Comparison of ENCODE assay signal across 20 cellular contexts in the genomic region with DNA sequence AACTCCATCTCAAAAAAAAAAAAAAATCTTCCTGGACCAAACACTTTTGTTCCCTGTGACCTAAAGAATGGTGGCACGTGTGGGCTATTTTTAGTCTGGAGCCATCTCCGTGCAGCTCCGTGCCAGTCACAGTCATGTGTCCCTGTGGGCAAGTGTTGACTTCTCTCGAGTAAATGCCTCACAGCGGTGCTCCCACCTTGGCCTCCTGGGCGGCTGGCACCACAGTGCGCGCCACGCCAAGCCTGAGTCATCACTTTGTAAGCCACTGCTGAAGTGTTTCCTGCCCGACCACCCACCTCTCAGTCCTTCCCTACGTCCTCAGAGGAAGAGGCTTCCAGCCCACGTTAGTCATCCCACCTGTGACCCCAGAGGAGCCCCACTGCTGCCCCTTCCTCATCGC. TPM values are rescaled to one million over a fixed set of nuclear protein-coding genes. Genes with fewer than 3 reads are reported as not detected.
DNase-seq lines count a peak whose midpoint lies in the region; ATAC-seq and TF ChIP-seq lines count a peak whose summit lies in the region.
"Had no signal": no experiment of that assay in that cellular context is flagged by ENCODE, and none has a peak within 500 bp of the region (broad histone marks: within the 10 kb centered on the region; RNA-seq: fewer than 3 reads in every experiment).

No MANE protein-coding gene starts in this region.

- H3K18ac ChIP-seq in mesenchymal stem cell (ENCODE audit: low read depth in 1 of 2, low read length in 2 of 2): no peak overlapping the region

- no peaks in the 10 kb centered on the region for H3K9me3 Mint-ChIP-seq in nephron progenitor cell
- H3K9me3 Mint-ChIP-seq in stimulated activated naive B cell treated with anti-CD40 and anti-IgM and Interleukin-4, amounts not matched to agents 10 μg/mL and 1 μg/mL and 100 μg/mL, for 72 hours: no peaks in the 10 kb centered on the region
- H3K9me3 Mint-ChIP-seq: mesothelial cell of epicardium had no signal

- H4K20me1 ChIP-seq in BLaER1: peaks cover 88% of the 10 kb centered on the region

- 52% methylated on average over 13 of the region's 13 CpGs for WGBS in mesenchymal stem cell

- H3K4me2 ChIP-seq in BLaER1: peak overlapping the region; percentile 15; the same call in 1 of the 2 replicates
- no peak overlapping the region for H3K4me2 ChIP-seq in mesenchymal stem cell (ENCODE audit: low read length, poor library complexity, severe bottlenecking)

- H3K14ac ChIP-seq in mesenchymal stem cell (ENCODE audit: low read length in 2 of 2): no peak overlapping the region

- peaks cover 12% of the 10 kb centered on the region for H3K4me1 Mint-ChIP-seq in nephron progenitor cell
- peaks cover 12 to 29% of the 10 kb centered on the region in 2 donors for H3K4me1 Mint-ChIP-seq in stimulated activated naive B cell treated with anti-CD40 and anti-IgM and Interleukin-4, amounts not matched to agents 10 μg/mL and 1 μg/mL and 100 μg/mL, for 72 hours
- H3K4me1 Mint-ChIP-seq: mesothelial cell of epicardium had no signal

- H2BK5ac ChIP-seq in mesenchymal stem cell (ENCODE audit: low read depth, low read length, poor library complexity, severe bottlenecking): no peak overlapping the region

- no peak for TF ChIP-seq CTCF in nephron progenitor cell (IDR thresholded peaks at IDR 0.05)

- peaks cover 17% of the 10 kb centered on the region for H3K79me1 ChIP-seq in mesenchymal stem cell (replicated peaks; ENCODE audit: low read length, poor library complexity, severe bottlenecking)

- H3K27me3 ChIP-seq in BLaER1 (no peaks in the 10 kb centered on the region), mesenchymal stem cell (ENCODE audit: control insufficient read depth in 1 of 2, insufficient read depth in 1 of 2, low read length in 2 of 2) (no peaks in the 10 kb centered on the region)
- H3K27me3 ChIP-seq: ovary had no signal

- no peaks in the 10 kb centered on the region for H3K9me3 ChIP-seq in BLaER1
- H3K9me3 ChIP-seq in mesenchymal stem cell (ENCODE audit: control insufficient read depth, low read length): no peaks in the 10 kb centered on the region
- H3K9me3 ChIP-seq: ovary had no signal

- H2BK12ac ChIP-seq in mesenchymal stem cell (ENCODE audit: low read length in 2 of 2): no peak overlapping the region

- no peak overlapping the region for H2BK15ac ChIP-seq in mesenchymal stem cell (ENCODE audit: low read depth, poor library complexity, severe bottlenecking)

- no peak overlapping the region for H3K27ac Mint-ChIP-seq in nephron progenitor cell
- no peak overlapping the region for H3K27ac Mint-ChIP-seq in stimulated activated naive B cell treated with anti-CD40 and anti-IgM and Interleukin-4, amounts not matched to agents 10 μg/mL and 1 μg/mL and 100 μg/mL, for 72 hours
- H3K27ac Mint-ChIP-seq: mesothelial cell of epicardium had no signal

- no peak overlapping the region for H3K4ac ChIP-seq in mesenchymal stem cell (ENCODE audit: low read depth in 1 of 2, low read length in 2 of 2)

- no peaks in the 10 kb centered on the region for H3K27me3 Mint-ChIP-seq in nephron progenitor cell (ENCODE audit: low read depth, poor library complexity)
- no peaks in the 10 kb centered on the region for H3K27me3 Mint-ChIP-seq in stimulated activated naive B cell treated with anti-CD40 and anti-IgM and Interleukin-4, amounts not matched to agents 10 μg/mL and 1 μg/mL and 100 μg/mL, for 72 hours

- DNase-seq in LHCN-M2 (ENCODE audit: low read depth) (peak; percentile 49), amniotic epithelial cell (ENCODE audit: low read depth) (peak; percentile 67), mesenchymal stem cell (peak; percentile 3), nephron progenitor cell (no peak), NOMO-1 treated with dmso at 0.1 percent for 144 hours (lab: John Stamatoyannopoulos, UW; ENCODE audit: unreplicated experiment) (no peak)
- DNase-seq in stimulated activated naive B cell treated with anti-CD40 and anti-IgM and Interleukin-4, amounts not matched to agents 10 μg/mL and 1 μg/mL and 100 μg/mL, for 72 hours: no peak
- DNase-seq: AML-193; DMS53; KG1; NCI-H2029 treated with DMSO at 0.1 percent for 48 hours; NK-92 treated with Interleukin-12 subunit alpha and Interleukin-12 subunit beta, amount 100 ng/mL, for 24 hours; ovary; stimulated activated CD4-positive, alpha-beta T cell treated with anti-CD3 and anti-CD28 coated beads, Interleukin-15, amount 100 ng/mL, for 24 hours had no signal

- peaks cover 40% of the 10 kb centered on the region for H3K4me1 ChIP-seq in BLaER1
- H3K4me1 ChIP-seq in mesenchymal stem cell (ENCODE audit: control insufficient read depth, insufficient read depth, low read depth, low read length): peaks cover 49% of the 10 kb centered on the region

- peaks cover 20% of the 10 kb centered on the region for H3K36me3 Mint-ChIP-seq in nephron progenitor cell (ENCODE audit: low read depth)
- H3K36me3 Mint-ChIP-seq in stimulated activated naive B cell treated with anti-CD40 and anti-IgM and Interleukin-4, amounts not matched to agents 10 μg/mL and 1 μg/mL and 100 μg/mL, for 72 hours: peaks cover 32 to 55% of the 10 kb centered on the region in 2 donors

- no peak overlapping the region for H2AK5ac ChIP-seq in mesenchymal stem cell (ENCODE audit: low read length, severe bottlenecking)

- no peak overlapping the region for H3K23ac ChIP-seq in mesenchymal stem cell (ENCODE audit: low read length in 2 of 2)

- peaks cover 54% of the 10 kb centered on the region for H3K36me3 ChIP-seq in BLaER1
- H3K36me3 ChIP-seq in mesenchymal stem cell (ENCODE audit: control insufficient read depth in 1 of 2, insufficient read depth in 2 of 2, low read depth in 1 of 2, low read length in 2 of 2): peaks cover 26 to 31% of the 10 kb centered on the region in 2 experiments
- H3K36me3 ChIP-seq: ovary had no signal

- H4K91ac ChIP-seq in mesenchymal stem cell (ENCODE audit: low read length): no peak overlapping the region

- H4K8ac ChIP-seq in mesenchymal stem cell (ENCODE audit: low read length): no peak overlapping the region

- H3K27ac ChIP-seq in BLaER1 (no peak overlapping the region), mesenchymal stem cell (ENCODE audit: low read length, poor library complexity, severe bottlenecking) (peak overlapping the region; percentile 30)
- H3K27ac ChIP-seq: ovary had no signal

- H3K9ac ChIP-seq in BLaER1 (no peak overlapping the region), mesenchymal stem cell (ENCODE audit: low read length) (no peak overlapping the region)

- H3K4me3 ChIP-seq in BLaER1 (no peak overlapping the region), mesenchymal stem cell (ENCODE audit: insufficient read depth in 1 of 2, low read depth in 1 of 2, low read length in 2 of 2) (no peak overlapping the region)
- H3K4me3 ChIP-seq: GM12878, ovary had no signal

- H3K4me3 Mint-ChIP-seq in nephron progenitor cell: no peak overlapping the region
- no peak overlapping the region for H3K4me3 Mint-ChIP-seq in stimulated activated naive B cell treated with anti-CD40 and anti-IgM and Interleukin-4, amounts not matched to agents 10 μg/mL and 1 μg/mL and 100 μg/mL, for 72 hours
- H3K4me3 Mint-ChIP-seq: mesothelial cell of epicardium had no signal

- H2BK120ac ChIP-seq in mesenchymal stem cell (ENCODE audit: low read depth, low read length): no peak overlapping the region

- ATAC-seq in HG03342 (IDR thresholded peaks at IDR 0.05; ENCODE audit: unreplicated experiment): no peak
- ATAC-seq in stimulated activated naive B cell treated with anti-CD40 and anti-IgM and Interleukin-4, amounts not matched to agents 10 μg/mL and 1 μg/mL and 100 μg/mL, for 72 hours (replicated peaks): no peak
- ATAC-seq: GM12878 had no signal

- no peak overlapping the region for H2AFZ ChIP-seq in mesenchymal stem cell (ENCODE audit: low read depth, low read length)

RNA-seq across cellular contexts. Expression of a gene that starts 10.9 kb away (rescaled TPM):
- total RNA-seq in LHCN-M2 (2014; rRNA removed): 12.0 and 14.6 TPM in 2 replicates
- polyA plus RNA-seq in LHCN-M2 (2012): 8.3 TPM
- 6.2 TPM for polyA plus RNA-seq in mesenchymal stem cell (2013, experiment 1 of 2)
- 5.8 TPM for polyA plus RNA-seq in mesenchymal stem cell (2013, experiment 2 of 2)

RNA-seq across cellular contexts. Expression of a gene that starts 11.1 kb away (rescaled TPM):
- total RNA-seq in LHCN-M2 (2014; rRNA removed): 28.7 and 45.0 TPM in 2 replicates
- polyA plus RNA-seq in LHCN-M2 (2012): 26.3 TPM
- polyA plus RNA-seq in mesenchymal stem cell (2013, experiment 1 of 2): 15.4 TPM
- 16.0 TPM for polyA plus RNA-seq in mesenchymal stem cell (2013, experiment 2 of 2)

RNA-seq across cellular contexts. Expression of a gene that starts 35.7 kb away (rescaled TPM):
- total RNA-seq in LHCN-M2 (2014; rRNA removed): 0.11 TPM in 1 of 2 replicates, not detected in the other
- 0.27 TPM for polyA plus RNA-seq in LHCN-M2 (2012)
- polyA plus RNA-seq in mesenchymal stem cell (2013, experiment 1 of 2): not detected
- not detected for polyA plus RNA-seq in mesenchymal stem cell (2013, experiment 2 of 2)
- total RNA-seq: fibroblast of lung, ovary, ureter had no signal
- polyA plus RNA-seq: fibroblast of lung, ovary had no signal

RNA-seq across cellular contexts. Expression of a gene that starts 43.3 kb away (rescaled TPM):
- total RNA-seq in LHCN-M2 (2014; rRNA removed): 83.5 and 107 TPM in 2 replicates
- polyA plus RNA-seq in LHCN-M2 (2012): 46.1 TPM
- polyA plus RNA-seq in mesenchymal stem cell (2013, experiment 1 of 2): 40.1 TPM
- 39.0 TPM for polyA plus RNA-seq in mesenchymal stem cell (2013, experiment 2 of 2)

RNA-seq across cellular contexts. Expression of a gene that starts 48.2 kb away (rescaled TPM):
- total RNA-seq in LHCN-M2 (2014; rRNA removed): 0.06 TPM in 2 replicates
- 0.04 TPM for polyA plus RNA-seq in LHCN-M2 (2012)
- 0.03 TPM for polyA plus RNA-seq in mesenchymal stem cell (2013, experiment 1 of 2)
- not detected for polyA plus RNA-seq in mesenchymal stem cell (2013, experiment 2 of 2)
- total RNA-seq: ovary, ureter had no signal
- polyA plus RNA-seq: adipose tissue, ovary had no signal

Comparison
In these comparisons a context has a peak if more than half of its experiments do, and no peak if none do; other contexts are left out.
1. DNase-seq: peak in LHCN-M2 (single experiment), amniotic epithelial cell (single experiment) and mesenchymal stem cell (single experiment); none in nephron progenitor cell (single experiment), NOMO-1 treated with dmso at 0.1 percent for 144 hours (single experiment) and stimulated activated naive B cell treated with anti-CD40 and anti-IgM and Interleukin-4, amounts not matched to agents 10 μg/mL and 1 μg/mL and 100 μg/mL, for 72 hours (single experiment).